15 cellular contexts compared by ENCODE assay signal in genomic region chr16:3035289-3035971, GRCh38. TPM values are rescaled to one million over a fixed set of nuclear protein-coding genes. Genes with fewer than 3 reads are reported as not detected.
DNase-seq lines count a peak whose midpoint lies in the region; ATAC-seq lines count a peak whose summit lies in the region.
"Had no signal": no experiment of that assay in that cellular context is flagged by ENCODE, and none has a peak within 500 bp of the region (broad histone marks: within the 10 kb centered on the region; RNA-seq: fewer than 3 reads in every experiment).

No MANE protein-coding gene starts in this region.

- peaks cover 67% of the 10 kb centered on the region for H3K27me3 Mint-ChIP-seq in T-helper 17 cell
- H3K27me3 Mint-ChIP-seq in stimulated activated naive B cell treated with anti-CD40 and anti-IgM and Interleukin-4, amounts not matched to agents 10 μg/mL and 1 μg/mL and 100 μg/mL, for 72 hours = peaks cover 79 to 91% of the 10 kb centered on the region in 2 donors

- peaks cover 11% of the 10 kb centered on the region for H3K4me1 ChIP-seq in iPS-20b (ENCODE audit: insufficient read depth, low read length)
- H3K4me1 ChIP-seq: prostate gland had no signal

- peaks cover 7% of the 10 kb centered on the region for H3K36me3 Mint-ChIP-seq in T-helper 17 cell (ENCODE audit: low read depth)
- peaks cover 1 to 3% of the 10 kb centered on the region in 2 donors for H3K36me3 Mint-ChIP-seq in stimulated activated naive B cell treated with anti-CD40 and anti-IgM and Interleukin-4, amounts not matched to agents 10 μg/mL and 1 μg/mL and 100 μg/mL, for 72 hours

- DNase-seq in H7 (peak; percentile 61), T-helper 17 cell (no peak), T1000 (lab: John Stamatoyannopoulos, UW) (no peak)
- no peak for DNase-seq in stimulated activated naive B cell treated with anti-CD40 and anti-IgM and Interleukin-4, amounts not matched to agents 10 μg/mL and 1 μg/mL and 100 μg/mL, for 72 hours
- DNase-seq in effector CD8-positive, alpha-beta T cell (lab: John Stamatoyannopoulos, UW) = no peak
- no peak for DNase-seq in activated CD4-positive, CD25-positive, alpha-beta regulatory T cell (lab: John Stamatoyannopoulos, UW)
- no peak for DNase-seq in NK-92 treated with Interleukin-12 subunit alpha and Interleukin-12 subunit beta, amount 100 ng/mL, for 24 hours (lab: John Stamatoyannopoulos, UW)
- DNase-seq: activated effector memory CD4-positive, alpha-beta T cell treated with anti-CD3 and anti-CD28 coated beads, Interleukin-2, amount 50 U/mL, for 16 hours; heart right ventricle; left cardiac atrium; NCI-H2029 treated with DMSO at 0.1 percent for 48 hours; T-helper 1 cell had no signal

- H3K27ac ChIP-seq in iPS-20b (ENCODE audit: low read length) = no peak overlapping the region
- H3K27ac ChIP-seq: coronary artery, heart right ventricle had no signal

- peaks cover 5% of the 10 kb centered on the region for H3K4me1 Mint-ChIP-seq in T-helper 17 cell
- peaks cover 11 to 25% of the 10 kb centered on the region in 2 donors for H3K4me1 Mint-ChIP-seq in stimulated activated naive B cell treated with anti-CD40 and anti-IgM and Interleukin-4, amounts not matched to agents 10 μg/mL and 1 μg/mL and 100 μg/mL, for 72 hours

- no peak overlapping the region for H3K9ac ChIP-seq in iPS-20b (ENCODE audit: low read depth, low read length)

- peak overlapping the region; percentile 62 for H3K4me3 Mint-ChIP-seq in T-helper 17 cell
- peak overlapping the region; percentile 29 to 66 for H3K4me3 Mint-ChIP-seq in stimulated activated naive B cell treated with anti-CD40 and anti-IgM and Interleukin-4, amounts not matched to agents 10 μg/mL and 1 μg/mL and 100 μg/mL, for 72 hours

- ATAC-seq in T-helper 17 cell = no peak
- no peak for ATAC-seq in stimulated activated naive B cell treated with anti-CD40 and anti-IgM and Interleukin-4, amounts not matched to agents 10 μg/mL and 1 μg/mL and 100 μg/mL, for 72 hours (replicated peaks)
- ATAC-seq: left cardiac atrium had no signal

- H3K36me3 ChIP-seq in H7 (replicated peaks; ENCODE audit: control insufficient read depth, insufficient read depth, low read length) (no peaks in the 10 kb centered on the region; the same call in 1 of the 2 replicates), iPS-20b (ENCODE audit: insufficient read depth, low read depth, low read length) (no peaks in the 10 kb centered on the region)
- H3K36me3 ChIP-seq: heart right ventricle, prostate gland had no signal

- no peak overlapping the region for H3K27ac Mint-ChIP-seq in T-helper 17 cell
- no peak overlapping the region for H3K27ac Mint-ChIP-seq in stimulated activated naive B cell treated with anti-CD40 and anti-IgM and Interleukin-4, amounts not matched to agents 10 μg/mL and 1 μg/mL and 100 μg/mL, for 72 hours

- H3K27me3 ChIP-seq in H7 (ENCODE audit: control insufficient read depth, insufficient read depth, low read length) (peaks cover 29% of the 10 kb centered on the region), iPS-20b (ENCODE audit: insufficient read depth, low read length) (peaks cover 82% of the 10 kb centered on the region)

- H3K9me3 Mint-ChIP-seq in stimulated activated naive B cell treated with anti-CD40 and anti-IgM and Interleukin-4, amounts not matched to agents 10 μg/mL and 1 μg/mL and 100 μg/mL, for 72 hours = no peaks in the 10 kb centered on the region

- H3K4me3 ChIP-seq in H7 (ENCODE audit: insufficient read depth, low read depth, low read length) (peak overlapping the region; percentile 55; the same call in 1 of the 2 replicates), iPS-20b (ENCODE audit: low read length) (peak overlapping the region; percentile 65)

- H3K9me3 ChIP-seq in T-helper 17 cell (ENCODE audit: control insufficient read depth, low read length, poor library complexity, severe bottlenecking) (no peaks in the 10 kb centered on the region), iPS-20b (ENCODE audit: insufficient read depth, low read depth, low read length) (no peaks in the 10 kb centered on the region)
- H3K9me3 ChIP-seq: heart right ventricle, prostate gland had no signal

RNA-seq across cellular contexts. Expression of gene BICDL2, which starts 1.3 kb away (rescaled TPM):
- total RNA-seq in H7 (2014; rRNA removed; shearing (Covaris generic)) = 0.69 and 2.0 TPM in 2 replicates
- not detected for total RNA-seq in T-helper 17 cell
- total RNA-seq: heart right ventricle, left cardiac atrium had no signal

RNA-seq across cellular contexts. Expression of gene MMP25, which starts 10.9 kb away (rescaled TPM):
- 18.4 and 18.7 TPM in 2 replicates for total RNA-seq in H7 (2014; rRNA removed; shearing (Covaris generic))
- total RNA-seq in T-helper 17 cell = 1 to 10 TPM; 1.4 to 1.5 TPM

RNA-seq across cellular contexts. Expression of gene THOC6, which starts 11.6 kb away (rescaled TPM):
- 69.1 and 81.4 TPM in 2 replicates for total RNA-seq in H7 (2014; rRNA removed; shearing (Covaris generic))
- 10 to 100 TPM; 21.3 to 23.7 TPM for total RNA-seq in T-helper 17 cell

RNA-seq across cellular contexts. Expression of gene HCFC1R1, which starts 11.7 kb away (rescaled TPM):
- total RNA-seq in H7 (2014; rRNA removed; shearing (Covaris generic)) = 114 and 156 TPM in 2 replicates
- 10 to 100 TPM; 10.6 to 14.4 TPM for total RNA-seq in T-helper 17 cell

RNA-seq across cellular contexts. Expression of gene TNFRSF12A, which starts 15.3 kb away (rescaled TPM):
- 144 and 171 TPM in 2 replicates for total RNA-seq in H7 (2014; rRNA removed; shearing (Covaris generic))
- total RNA-seq in T-helper 17 cell = 1 to 10 TPM in 1 of 2 donors, under 1 TPM in 1; 0.92 to 1.3 TPM
